Comparison of ENCODE assay signal across 1 cellular context in genomic region chr9:124583134-124583533, GRCh38.
TF ChIP-seq lines count a peak whose summit lies in the region.

No MANE protein-coding gene starts in this region.

TF ChIP-seq in WTC11, 78 proteins besides CTCF, POLR2A, EP300 and RAD21 (continued from another document):
- no peak for TF ChIP-seq ZNF532 (CRISPR knock-in tag; IDR thresholded peaks at IDR 0.05; ENCODE audit: borderline replicate concordance)
- no peak for TF ChIP-seq AR (CRISPR knock-in tag; IDR thresholded peaks at IDR 0.05)
